In genomic region chr6:54115966-54116365, GRCh38 we compare ENCODE assay signal across 1 cellular context.
TF ChIP-seq lines count a peak whose summit lies in the region.

No MANE protein-coding gene starts in this region.

TF ChIP-seq in H1, 55 proteins besides CTCF, POLR2A, EP300 and RAD21:
- TF ChIP-seq GTF2F1 (IDR thresholded peaks at IDR 0.05; ENCODE audit: borderline replicate concordance, low read depth, low read length) (no peak), MAFK (IDR thresholded peaks at IDR 0.05; ENCODE audit: low read depth, low read length) (no peak), SIRT6 (IDR thresholded peaks at IDR 0.05; ENCODE audit: low read length) (no peak), RXRA (IDR thresholded peaks at IDR 0.05; ENCODE audit: insufficient read depth, low read depth, low read length) (no peak), JUN (IDR thresholded peaks at IDR 0.05; ENCODE audit: low read depth, low read length) (no peak), KDM5A (IDR thresholded peaks at IDR 0.05; ENCODE audit: low read length) (no peak), CEBPB (IDR thresholded peaks at IDR 0.05; ENCODE audit: low read depth, low read length) (no peak), TAF1 (IDR thresholded peaks at IDR 0.05; ENCODE audit: low read depth, low read length) (no peak), KDM4A (IDR thresholded peaks at IDR 0.05; ENCODE audit: low read depth, low read length, severe bottlenecking) (no peak), KDM1A (IDR thresholded peaks at IDR 0.05; ENCODE audit: borderline replicate concordance, low read length) (no peak), YY1 (IDR thresholded peaks at IDR 0.05; ENCODE audit: low read depth, low read length) (no peak), RBBP5 (IDR thresholded peaks at IDR 0.05; ENCODE audit: borderline replicate concordance, low read depth, low read length) (no peak), RNF2 (IDR thresholded peaks at IDR 0.05; ENCODE audit: borderline replicate concordance, low read depth, low read length, missing control alignments, poor library complexity, severe bottlenecking) (no peak), SP1 (IDR thresholded peaks at IDR 0.05; ENCODE audit: low read depth, low read length) (no peak)
- TF ChIP-seq, protein P1, sequence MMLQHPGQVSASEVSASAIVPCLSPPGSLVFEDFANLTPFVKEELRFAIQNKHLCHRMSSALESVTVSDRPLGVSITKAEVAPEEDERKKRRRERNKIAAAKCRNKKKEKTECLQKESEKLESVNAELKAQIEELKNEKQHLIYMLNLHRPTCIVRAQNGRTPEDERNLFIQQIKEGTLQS (IDR thresholded peaks at IDR 0.05; ENCODE audit: insufficient read depth, low read depth, low read length), result no peak
- TF ChIP-seq, protein P2, sequence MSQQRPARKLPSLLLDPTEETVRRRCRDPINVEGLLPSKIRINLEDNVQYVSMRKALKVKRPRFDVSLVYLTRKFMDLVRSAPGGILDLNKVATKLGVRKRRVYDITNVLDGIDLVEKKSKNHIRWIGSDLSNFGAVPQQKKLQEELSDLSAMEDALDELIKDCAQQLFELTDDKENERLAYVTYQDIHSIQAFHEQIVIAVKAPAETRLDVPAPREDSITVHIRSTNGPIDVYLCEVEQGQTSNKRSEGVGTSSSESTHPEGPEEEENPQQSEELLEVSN (IDR thresholded peaks at IDR 0.05), result no peak
